ENCODE assay signal across 1 cellular context in the genomic region with DNA sequence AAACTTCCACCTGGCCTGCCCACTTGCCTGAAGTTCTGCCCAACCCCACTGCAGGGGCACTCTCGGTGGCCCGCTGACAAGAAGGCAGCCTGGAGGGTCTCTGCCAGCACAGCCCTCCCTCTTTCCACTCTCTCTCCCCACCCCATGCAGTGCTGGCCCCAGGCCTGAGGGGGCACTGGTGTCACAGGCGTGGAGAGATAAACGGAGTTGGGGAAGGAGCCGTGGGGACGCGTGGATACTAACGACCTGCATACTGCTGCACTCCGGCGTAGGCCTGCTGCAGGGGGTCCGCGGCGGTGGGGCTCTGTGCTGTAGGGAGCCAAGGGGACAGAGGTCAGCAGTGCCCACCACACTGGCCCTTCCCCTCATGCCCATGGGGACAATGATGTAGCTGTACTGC.
TF ChIP-seq lines count a peak whose summit lies in the region.

No MANE protein-coding gene starts in this region.

TF ChIP-seq in SK-N-SH, 30 proteins besides CTCF, POLR2A, EP300 and RAD21 (continued from another document):
- TF ChIP-seq, protein P1, sequence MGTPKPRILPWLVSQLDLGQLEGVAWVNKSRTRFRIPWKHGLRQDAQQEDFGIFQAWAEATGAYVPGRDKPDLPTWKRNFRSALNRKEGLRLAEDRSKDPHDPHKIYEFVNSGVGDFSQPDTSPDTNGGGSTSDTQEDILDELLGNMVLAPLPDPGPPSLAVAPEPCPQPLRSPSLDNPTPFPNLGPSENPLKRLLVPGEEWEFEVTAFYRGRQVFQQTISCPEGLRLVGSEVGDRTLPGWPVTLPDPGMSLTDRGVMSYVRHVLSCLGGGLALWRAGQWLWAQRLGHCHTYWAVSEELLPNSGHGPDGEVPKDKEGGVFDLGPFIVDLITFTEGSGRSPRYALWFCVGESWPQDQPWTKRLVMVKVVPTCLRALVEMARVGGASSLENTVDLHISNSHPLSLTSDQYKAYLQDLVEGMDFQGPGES (IDR thresholded peaks at IDR 0.05; ENCODE audit: low read depth, low read length) = no peak
- TF ChIP-seq, protein P2, sequence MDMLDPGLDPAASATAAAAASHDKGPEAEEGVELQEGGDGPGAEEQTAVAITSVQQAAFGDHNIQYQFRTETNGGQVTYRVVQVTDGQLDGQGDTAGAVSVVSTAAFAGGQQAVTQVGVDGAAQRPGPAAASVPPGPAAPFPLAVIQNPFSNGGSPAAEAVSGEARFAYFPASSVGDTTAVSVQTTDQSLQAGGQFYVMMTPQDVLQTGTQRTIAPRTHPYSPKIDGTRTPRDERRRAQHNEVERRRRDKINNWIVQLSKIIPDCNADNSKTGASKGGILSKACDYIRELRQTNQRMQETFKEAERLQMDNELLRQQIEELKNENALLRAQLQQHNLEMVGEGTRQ (IDR thresholded peaks at IDR 0.05; ENCODE audit: borderline replicate concordance, low read depth, low read length) = no peak
- TF ChIP-seq RFX5 (IDR thresholded peaks at IDR 0.05; ENCODE audit: low read length) (no peak), FOSL2 (IDR thresholded peaks at IDR 0.05; ENCODE audit: borderline replicate concordance, low read depth) (no peak), JUND (IDR thresholded peaks at IDR 0.05) (no peak), CHD2 (IDR thresholded peaks at IDR 0.05; ENCODE audit: low read length, partially characterized antibody) (no peak), RXRA (IDR thresholded peaks at IDR 0.05; ENCODE audit: borderline replicate concordance, low read depth) (no peak), EZH2phosphoT487 (IDR thresholded peaks at IDR 0.05; ENCODE audit: borderline replicate concordance, low read depth) (no peak)
- TF ChIP-seq, protein P3, sequence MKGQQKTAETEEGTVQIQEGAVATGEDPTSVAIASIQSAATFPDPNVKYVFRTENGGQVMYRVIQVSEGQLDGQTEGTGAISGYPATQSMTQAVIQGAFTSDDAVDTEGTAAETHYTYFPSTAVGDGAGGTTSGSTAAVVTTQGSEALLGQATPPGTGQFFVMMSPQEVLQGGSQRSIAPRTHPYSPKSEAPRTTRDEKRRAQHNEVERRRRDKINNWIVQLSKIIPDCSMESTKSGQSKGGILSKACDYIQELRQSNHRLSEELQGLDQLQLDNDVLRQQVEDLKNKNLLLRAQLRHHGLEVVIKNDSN (IDR thresholded peaks at IDR 0.05; ENCODE audit: borderline replicate concordance, low read depth) = no peak
TF ChIP-seq in SK-N-SH: peak in this region for 0.
